In genomic region chr5:159190170-159190569, GRCh38 we compare ENCODE assay signal across 33 cellular contexts.
"Had no signal": no experiment of that assay in that cellular context is flagged by ENCODE, and none has a peak within 500 bp of the region (broad histone marks: within the 10 kb centered on the region; RNA-seq: fewer than 3 reads in every experiment).

No MANE protein-coding gene starts in this region.

- H3K9me3 ChIP-seq: adrenal gland, body of pancreas, colonic mucosa, gastrocnemius medialis, left ventricle myocardium inferior, mucosa of descending colon, ovary had no signal

- H3K27me3 ChIP-seq: adrenal gland, body of pancreas, colonic mucosa, dorsolateral prefrontal cortex, gastrocnemius medialis, hepatocyte, ovary had no signal

- H3K4me3 ChIP-seq: adrenal gland, body of pancreas, colonic mucosa, dorsolateral prefrontal cortex, gastrocnemius medialis, hepatocyte, left ventricle myocardium inferior, lung, mucosa of descending colon, ovary, skin epidermis had no signal

- H3K27me3 Mint-ChIP-seq: activated CD4-positive, alpha-beta memory T cell treated with anti-CD3 and anti-CD28 coated beads for 36 hours; activated CD4-positive, alpha-beta T cell treated with anti-CD3 and anti-CD28 coated beads, Interleukin-2, amount 10 ng/mL, durations not matched to agents 24 days and 14 days; activated naive CD4-positive, alpha-beta T cell treated with anti-CD3 and anti-CD28 coated beads, Interleukin-2, amount 50 U/mL, for 24 hours; activated T-helper 17 cell treated with anti-CD3 and anti-CD28 coated beads, Interleukin-2, amount 50 U/mL, for 72 hours; progenitor cell of endocrine pancreas; stimulated activated memory B cell treated with anti-CD40 and anti-IgM and Interleukin-4, amounts not matched to agents 10 μg/mL and 1 μg/mL and 100 μg/mL, for 72 hours; stimulated activated naive CD8-positive, alpha-beta T cell treated with anti-CD3 and anti-CD28 coated beads, Interleukin-15, amount 100 ng/mL, for 72 hours; type B pancreatic cell had no signal

- H3K27ac Mint-ChIP-seq: activated T-helper 17 cell treated with anti-CD3 and anti-CD28 coated beads, Interleukin-2, amount 50 U/mL, for 72 hours; nephron; progenitor cell of endocrine pancreas; stimulated activated memory B cell treated with anti-CD40 and anti-IgM and Interleukin-4, amounts not matched to agents 10 μg/mL and 1 μg/mL and 100 μg/mL, for 72 hours; type B pancreatic cell had no signal

- H2AFZ ChIP-seq: hepatocyte had no signal

- H3K27ac ChIP-seq: adrenal gland, body of pancreas, colonic mucosa, dorsolateral prefrontal cortex, hepatocyte, left ventricle myocardium inferior, ovary, skin epidermis had no signal

- DNase-seq: activated CD4-positive, alpha-beta memory T cell treated with anti-CD3 and anti-CD28 coated beads for 36 hours; activated CD4-positive, alpha-beta T cell treated with anti-CD3 and anti-CD28 coated beads, Interleukin-2, amount 10 ng/mL, durations not matched to agents 24 days and 14 days; activated CD4-positive, CD25-positive, alpha-beta regulatory T cell treated with anti-CD3 and anti-CD28 coated beads, Interleukin-2, amount 50 U/mL, for 72 hours; activated CD8-positive, alpha-beta memory T cell treated with anti-CD3 and anti-CD28 coated beads, Interleukin-2, amount 50 U/mL, for 4 hours; activated T-cell treated with anti-CD3 and anti-CD28 coated beads, Interleukin-2, amount 50 U/mL, for 1 hour; adrenal gland; aorta; body of pancreas; colonic mucosa; dorsolateral prefrontal cortex; effector memory CD4-positive, alpha-beta T cell; erythroblast; gastrocnemius medialis; islet precursor cell; left ventricle myocardium inferior; mucosa of descending colon; ovary; stimulated activated CD4-positive, alpha-beta T cell treated with anti-CD3 and anti-CD28 coated beads, Interleukin-1b, Interleukin-23, amount 100 ng/mL, for 48 hours; stimulated activated CD4-positive, alpha-beta T cell treated with anti-CD3 and anti-CD28 coated beads, Interleukin-4, amount 100 ng/mL, for 4 hours; stimulated activated CD8-positive, alpha-beta memory T cell treated with anti-CD3 and anti-CD28 coated beads, Interleukin-4, amount 100 ng/mL, for 48 hours; stimulated activated naive CD8-positive, alpha-beta T cell treated with anti-CD3 and anti-CD28 coated beads, Interleukin-15, amount 100 ng/mL, for 72 hours; substantia nigra; T-helper 1 cell; T1000 had no signal

- H3K9me3 Mint-ChIP-seq: activated CD4-positive, alpha-beta memory T cell treated with anti-CD3 and anti-CD28 coated beads for 36 hours; activated CD4-positive, alpha-beta T cell treated with anti-CD3 and anti-CD28 coated beads, Interleukin-2, amount 10 ng/mL, durations not matched to agents 24 days and 14 days; activated naive CD4-positive, alpha-beta T cell treated with anti-CD3 and anti-CD28 coated beads, Interleukin-2, amount 50 U/mL, for 24 hours; activated T-helper 17 cell treated with anti-CD3 and anti-CD28 coated beads, Interleukin-2, amount 50 U/mL, for 72 hours; nephron; stimulated activated memory B cell treated with anti-CD40 and anti-IgM and Interleukin-4, amounts not matched to agents 10 μg/mL and 1 μg/mL and 100 μg/mL, for 72 hours; stimulated activated naive CD8-positive, alpha-beta T cell treated with anti-CD3 and anti-CD28 coated beads, Interleukin-15, amount 100 ng/mL, for 72 hours; type B pancreatic cell had no signal

- H3K4me3 Mint-ChIP-seq: activated CD4-positive, alpha-beta memory T cell treated with anti-CD3 and anti-CD28 coated beads for 36 hours; activated CD4-positive, alpha-beta T cell treated with anti-CD3 and anti-CD28 coated beads, Interleukin-2, amount 10 ng/mL, durations not matched to agents 24 days and 14 days; activated T-helper 17 cell treated with anti-CD3 and anti-CD28 coated beads, Interleukin-2, amount 50 U/mL, for 72 hours; nephron; stimulated activated memory B cell treated with anti-CD40 and anti-IgM and Interleukin-4, amounts not matched to agents 10 μg/mL and 1 μg/mL and 100 μg/mL, for 72 hours; stimulated activated naive CD8-positive, alpha-beta T cell treated with anti-CD3 and anti-CD28 coated beads, Interleukin-15, amount 100 ng/mL, for 72 hours; type B pancreatic cell had no signal

- H3K36me3 ChIP-seq: gastrocnemius medialis, ovary had no signal

- H3K4me1 ChIP-seq: colonic mucosa had no signal
